In the genomic region with DNA sequence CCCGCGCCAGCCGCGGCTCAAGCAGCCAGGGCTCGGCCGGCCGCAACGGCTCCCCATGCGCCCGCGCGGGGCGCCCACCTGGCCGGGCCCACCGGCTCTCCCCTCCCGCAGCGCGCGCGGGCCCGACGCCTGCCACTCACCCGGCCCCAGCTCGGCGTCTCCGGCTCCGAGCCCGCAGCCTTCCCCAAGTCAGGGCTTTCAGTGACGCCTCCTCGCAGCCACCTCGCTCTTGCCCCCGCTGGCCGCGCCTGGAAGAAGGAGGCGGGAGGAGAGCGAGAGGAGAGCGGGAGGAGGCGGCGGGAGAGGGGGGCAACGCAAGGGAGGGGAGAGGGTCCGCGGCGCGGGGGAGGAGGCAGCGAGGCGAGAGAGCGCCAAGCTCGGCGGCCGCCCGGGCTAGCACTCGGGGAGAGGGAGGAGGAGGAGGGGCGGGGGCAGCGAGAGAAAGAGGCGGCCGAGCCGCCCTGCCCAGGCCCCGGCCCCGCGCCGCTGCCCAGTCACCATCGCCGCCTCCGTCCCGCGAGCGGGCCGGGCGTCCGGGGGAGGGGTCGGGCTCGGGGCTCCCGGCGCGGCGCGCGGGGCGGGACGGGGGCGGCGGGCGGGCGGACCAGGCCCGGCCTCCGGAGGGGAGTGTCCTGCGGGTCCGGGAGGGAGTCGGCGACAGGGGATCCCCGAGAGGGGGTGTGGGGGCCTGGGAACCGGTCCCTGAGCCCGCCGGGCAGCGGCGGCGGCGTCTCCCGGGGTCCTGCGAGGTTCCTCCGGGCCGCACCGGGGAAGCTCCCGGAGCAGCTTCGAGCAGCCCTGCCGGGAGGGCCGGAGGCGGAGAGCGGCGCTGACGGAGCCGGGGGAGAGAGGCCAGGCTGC, we compare ENCODE assay signal across 8 cellular contexts. TPM values are rescaled to one million over a fixed set of nuclear protein-coding genes. Genes with fewer than 3 reads are reported as not detected.
DNase-seq lines count a peak whose midpoint lies in the region; TF ChIP-seq lines count a peak whose summit lies in the region.

A gene with protein sequence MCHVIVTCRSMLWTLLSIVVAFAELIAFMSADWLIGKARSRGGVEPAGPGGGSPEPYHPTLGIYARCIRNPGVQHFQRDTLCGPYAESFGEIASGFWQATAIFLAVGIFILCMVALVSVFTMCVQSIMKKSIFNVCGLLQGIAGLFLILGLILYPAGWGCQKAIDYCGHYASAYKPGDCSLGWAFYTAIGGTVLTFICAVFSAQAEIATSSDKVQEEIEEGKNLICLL (minus strand): TSS at position 414 of the 861 bp plus-strand sequence. CDS start 138,559 bp downstream, outside the sequence.

- peak; percentile 72 to 80 for DNase-seq in SHP77 (lab: John Stamatoyannopoulos, UW)
- DNase-seq in SHP77 treated with DMSO at 0.1 percent for 48 hours (lab: John Stamatoyannopoulos, UW) = no peak
- peak; percentile 66 for DNase-seq in HEK293T (ENCODE audit: extremely low spot score)
- DNase-seq in NCI-H1048 (lab: John Stamatoyannopoulos, UW) = peak; percentile 37
- DNase-seq in activated CD8-positive, alpha-beta memory T cell treated with anti-CD3 and anti-CD28 coated beads for 24 hours = peak; percentile 68
- DNase-seq in middle frontal gyrus (ENCODE audit: extremely low spot score, low spot score) = peak; percentile 9

- H3K36me3 ChIP-seq in esophagus (ENCODE audit: control insufficient read depth in 2 of 2, insufficient read depth in 2 of 2, low read length in 1 of 2) = no peaks in the 10 kb centered on the region

- H3K9me3 ChIP-seq in esophagus (ENCODE audit: control insufficient read depth in 2 of 2, insufficient read depth in 1 of 2, low read depth in 1 of 2, low read length in 1 of 2) = no peaks in the 10 kb centered on the region

- H3K27ac ChIP-seq in esophagus (ENCODE audit: low read depth in 2 of 2, low read length in 1 of 2) = peak within 1 kb of the TSS; percentile 88 to 89

- 0 to 1% methylated on average over 50 to 112 of the region's 112 CpGs for WGBS in esophagus, 2 donors

- peak within 1 kb of the TSS; percentile 71 to 73 for H3K4me3 ChIP-seq in esophagus (ENCODE audit: low read depth in 1 of 2, low read length in 2 of 2)

- no peak for TF ChIP-seq CTCF in subcutaneous adipose tissue (IDR thresholded peaks at IDR 0.05; ENCODE audit: low read depth)

- POLR2A ChIA-PET in HEK293T (lab: Yijun Ruan, JAX) = interaction anchor here (0.8 to 1.9 kb wide), 4 partner anchors 12 to 115 kb away, joined by 3 to 8 read pairs (median 4); no protein-coding TSS in a partner anchor

- H3K4me1 ChIP-seq in esophagus (ENCODE audit: control insufficient read depth in 2 of 2, insufficient read depth in 2 of 2, low read length in 1 of 2) = peaks cover 3 to 4% of the 10 kb centered on the region in 2 donors

- no peaks in the 10 kb centered on the region for H3K27me3 ChIP-seq in esophagus (ENCODE audit: control insufficient read depth in 1 of 2, insufficient read depth in 2 of 2, low read length in 2 of 2)

- CTCF ChIA-PET in HEK293T (lab: Yijun Ruan, JAX) = interaction anchor here (0.6 kb wide), 1 partner anchor 268 kb away, joined by 4 read pairs; no protein-coding TSS in a partner anchor

TF ChIP-seq in HEK293T, 16 proteins besides CTCF, POLR2A, EP300 and RAD21:
- 0 out of 2 replicates have a peak, but pooled peaks have one; percentile 42 for TF ChIP-seq L3MBTL2 (conservative IDR thresholded peaks at IDR 0.05)
- no peak for TF ChIP-seq SUZ12 (IDR thresholded peaks at IDR 0.05)
- no peak for TF ChIP-seq LEF1 (IDR thresholded peaks at IDR 0.05; ENCODE audit: borderline replicate concordance)
- TF ChIP-seq, protein P1, sequence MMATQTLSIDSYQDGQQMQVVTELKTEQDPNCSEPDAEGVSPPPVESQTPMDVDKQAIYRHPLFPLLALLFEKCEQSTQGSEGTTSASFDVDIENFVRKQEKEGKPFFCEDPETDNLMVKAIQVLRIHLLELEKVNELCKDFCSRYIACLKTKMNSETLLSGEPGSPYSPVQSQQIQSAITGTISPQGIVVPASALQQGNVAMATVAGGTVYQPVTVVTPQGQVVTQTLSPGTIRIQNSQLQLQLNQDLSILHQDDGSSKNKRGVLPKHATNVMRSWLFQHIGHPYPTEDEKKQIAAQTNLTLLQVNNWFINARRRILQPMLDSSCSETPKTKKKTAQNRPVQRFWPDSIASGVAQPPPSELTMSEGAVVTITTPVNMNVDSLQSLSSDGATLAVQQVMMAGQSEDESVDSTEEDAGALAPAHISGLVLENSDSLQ (IDR thresholded peaks at IDR 0.05) = peak; percentile 80
- no peak for TF ChIP-seq FOXM1 (IDR thresholded peaks at IDR 0.05; ENCODE audit: borderline replicate concordance)
- no peak for TF ChIP-seq ELF4 (IDR thresholded peaks at IDR 0.05)
- no peak for TF ChIP-seq BHLHE40 (IDR thresholded peaks at IDR 0.05; ENCODE audit: borderline replicate concordance)

RNA-seq across cellular contexts. Expression of the gene that starts here (rescaled TPM):
- polyA plus RNA-seq in esophagus = 1 to 10 TPM in 1 of 2 donors, under 1 TPM in 1; 0.84 to 1.4 TPM
- total RNA-seq in subcutaneous adipose tissue = 100 to 1,000 TPM in 1 of 4 donors, 10 to 100 TPM in 3; 18.5 to 104 (median 30.0) TPM
